Comparison of ENCODE assay signal across 23 cellular contexts in the genomic region with DNA sequence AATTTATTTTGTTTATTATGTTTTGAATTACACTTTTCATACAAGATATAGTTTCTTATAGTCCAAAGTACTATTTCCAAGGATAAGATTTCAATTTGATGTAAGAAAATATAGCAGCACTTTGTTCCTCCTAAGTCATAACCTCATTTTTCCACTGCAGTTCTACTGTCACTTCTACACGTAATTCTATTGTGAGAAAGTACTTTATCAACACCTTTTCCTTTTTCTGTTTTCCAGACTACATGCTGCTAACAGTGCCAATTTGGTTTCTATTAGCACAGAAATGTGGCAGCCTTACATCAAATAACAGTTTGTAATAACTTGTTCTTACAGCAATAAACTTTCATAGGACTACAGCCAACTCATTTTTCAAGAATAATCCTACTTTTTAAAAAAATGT.
"Had no signal": no experiment of that assay in that cellular context is flagged by ENCODE, and none has a peak within 500 bp of the region (broad histone marks: within the 10 kb centered on the region; RNA-seq: fewer than 3 reads in every experiment).

No MANE protein-coding gene starts in this region.

- H3K27me3 Mint-ChIP-seq: activated CD4-positive, alpha-beta T cell treated with anti-CD3 and anti-CD28 coated beads for 36 hours; central memory CD8-positive, alpha-beta T cell; dendritic cell treated with granulocyte-macrophage colony-stimulating factor and Interleukin-4, amounts not matched to agents 40 ng/mL and 50 ng/mL, for 4 days; naive thymus-derived CD8-positive, alpha-beta T cell; T-helper 17 cell had no signal

- H3K9me3 Mint-ChIP-seq: activated naive CD4-positive, alpha-beta T cell treated with anti-CD3 and anti-CD28 coated beads for 36 hours; central memory CD8-positive, alpha-beta T cell; dendritic cell treated with granulocyte-macrophage colony-stimulating factor and Interleukin-4, amounts not matched to agents 40 ng/mL and 50 ng/mL, for 4 days; mesothelial cell of epicardium; naive thymus-derived CD8-positive, alpha-beta T cell; neural crest cell had no signal

- H3K4me1 Mint-ChIP-seq: mesothelial cell of epicardium, neural crest cell had no signal

- H3K4me3 Mint-ChIP-seq: activated CD4-positive, alpha-beta T cell treated with anti-CD3 and anti-CD28 coated beads for 36 hours; activated naive CD4-positive, alpha-beta T cell treated with anti-CD3 and anti-CD28 coated beads for 36 hours; central memory CD8-positive, alpha-beta T cell; dendritic cell treated with granulocyte-macrophage colony-stimulating factor and Interleukin-4, amounts not matched to agents 40 ng/mL and 50 ng/mL, for 4 days; mesothelial cell of epicardium; naive thymus-derived CD8-positive, alpha-beta T cell; neural crest cell; T-helper 17 cell had no signal

- H3K36me3 Mint-ChIP-seq: mesothelial cell of epicardium had no signal

- ATAC-seq: activated CD4-positive, alpha-beta T cell treated with anti-CD3 and anti-CD28 coated beads for 36 hours; left cardiac atrium; left ventricle myocardium superior; naive thymus-derived CD8-positive, alpha-beta T cell; psoas muscle; SK-N-SH treated with all-trans-retinoic acid at 6 μM for 48 hours; stimulated activated naive CD8-positive, alpha-beta T cell treated with anti-CD3 and anti-CD28 coated beads, Interleukin-15, Interleukin-2, amounts not matched to agents 100 U/mL and 50 U/mL, for 24 hours; T-helper 17 cell had no signal

- H3K4me1 ChIP-seq: parathyroid adenoma had no signal

- H3K27ac Mint-ChIP-seq: activated CD4-positive, alpha-beta T cell treated with anti-CD3 and anti-CD28 coated beads for 36 hours; activated naive CD4-positive, alpha-beta T cell treated with anti-CD3 and anti-CD28 coated beads for 36 hours; dendritic cell treated with granulocyte-macrophage colony-stimulating factor and Interleukin-4, amounts not matched to agents 40 ng/mL and 50 ng/mL, for 4 days; mesothelial cell of epicardium; T-helper 17 cell had no signal

- H3K4me3 ChIP-seq: psoas muscle, thoracic aorta had no signal

- H3K9me3 ChIP-seq: psoas muscle, thoracic aorta had no signal

- DNase-seq: activated CD4-positive, alpha-beta T cell treated with anti-CD3 and anti-CD28 coated beads for 36 hours; activated CD4-positive, CD25-positive, alpha-beta regulatory T cell; activated CD8-positive, alpha-beta memory T cell treated with anti-CD3 and anti-CD28 coated beads for 24 hours; activated effector memory CD4-positive, alpha-beta T cell treated with anti-CD3 and anti-CD28 coated beads, Interleukin-2, amount 50 U/mL, for 16 hours; activated naive CD4-positive, alpha-beta T cell treated with anti-CD3 and anti-CD28 coated beads for 36 hours; anterior cingulate cortex; glutamatergic neuron; left cardiac atrium; left ventricle myocardium superior; naive thymus-derived CD8-positive, alpha-beta T cell; nucleus accumbens; psoas muscle; stimulated activated naive CD8-positive, alpha-beta T cell treated with anti-CD3 and anti-CD28 coated beads, Interleukin-15, Interleukin-2, amounts not matched to agents 100 U/mL and 50 U/mL, for 24 hours; T-helper 17 cell; trophoblast cell had no signal

- H3K36me3 ChIP-seq: thoracic aorta had no signal

- H3K27ac ChIP-seq: epithelial cell of prostate, parathyroid adenoma, psoas muscle, thoracic aorta had no signal
